8 cellular contexts compared by ENCODE assay signal in the genomic region with DNA sequence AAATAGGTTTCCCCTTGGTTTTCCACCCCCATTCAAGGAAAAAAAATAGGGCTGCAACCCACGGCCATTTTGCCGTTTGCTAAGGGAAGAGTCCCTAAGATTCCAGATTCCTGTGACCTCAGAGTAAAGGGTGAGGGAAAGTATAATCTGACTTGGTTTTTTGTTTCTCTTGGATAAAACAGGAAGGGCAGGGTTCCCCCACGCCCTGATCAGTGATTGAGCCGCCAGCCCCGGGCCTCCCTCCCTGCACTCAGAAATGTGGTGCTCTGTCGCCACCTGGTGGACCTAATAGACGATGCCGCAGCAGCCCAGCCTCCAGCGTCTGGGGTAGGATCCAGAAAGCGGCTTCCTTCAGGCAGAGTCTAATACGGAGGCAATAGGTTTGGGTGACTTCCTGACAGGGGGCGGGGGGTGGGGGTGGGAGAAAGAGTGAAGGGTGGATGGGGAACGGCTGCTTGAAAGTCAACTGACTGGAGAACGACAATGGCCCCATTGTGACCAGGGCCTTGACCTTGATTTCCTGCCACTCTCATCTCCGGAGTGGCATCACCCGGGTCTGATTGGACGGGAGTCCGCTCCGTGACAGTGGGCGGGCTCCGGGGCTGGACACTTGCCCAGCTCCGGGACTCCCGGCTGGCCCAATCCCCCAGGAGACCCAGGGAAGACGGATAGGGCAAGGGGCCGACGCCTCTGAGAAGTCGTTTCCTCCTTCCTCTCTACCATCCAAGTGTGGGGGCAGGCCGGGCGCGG. TPM values are rescaled to one million over a fixed set of nuclear protein-coding genes. Genes with fewer than 3 reads are reported as not detected.
DNase-seq lines count a peak whose midpoint lies in the region; ATAC-seq and TF ChIP-seq lines count a peak whose summit lies in the region.

No MANE protein-coding gene starts in this region.

- H3K4me3 Mint-ChIP-seq in activated T-helper 2 cell treated with anti-CD3 and anti-CD28 coated beads, Interferon-gamma antibody, Interleukin-2, Interleukin-4, amounts not matched to agents 10 μg/mL and 5 μg/mL and 100 μg/mL, durations not matched to agents 14 hours and 24 hours and 36 hours (ENCODE audit: low read depth) = peak overlapping the region; percentile 33

- TF ChIP-seq POLR2A in stomach (IDR thresholded peaks at IDR 0.05) = no peak

- intact Hi-C loops in activated T-helper 2 cell treated with anti-CD3 and anti-CD28 coated beads, Interferon-gamma antibody, Interleukin-2, Interleukin-4, amounts not matched to agents 10 μg/mL and 5 μg/mL and 100 μg/mL, durations not matched to agents 14 hours and 24 hours and 36 hours (cut with micrococcal nuclease) = loop anchor here (1.0 to 2.0 kb wide), 3 partner anchors 12 to 370 kb away; no protein-coding TSS in a partner anchor
- intact Hi-C loops in stomach (cut with DNase I; ENCODE audit: low total_unique reads) = no loop called here

- no peaks in the 10 kb centered on the region for H3K9me3 ChIP-seq in neuron (ENCODE audit: low read length)
- no peaks in the 10 kb centered on the region for H3K9me3 ChIP-seq in stomach

- H3K27ac ChIP-seq in stomach = peak overlapping the region; percentile 6 to 68 (median 29)

- H3K4me1 ChIP-seq in neuron (ENCODE audit: insufficient read depth, low read length) = peaks cover 12% of the 10 kb centered on the region
- peaks cover 14 to 35% (median 25%) of the 10 kb centered on the region in 4 donors for H3K4me1 ChIP-seq in stomach

- no peak for TF ChIP-seq EP300 in stomach (IDR thresholded peaks at IDR 0.05)

- H3K27me3 ChIP-seq in neuron (ENCODE audit: insufficient read depth, low read length) = peaks cover 13% of the 10 kb centered on the region
- H3K27me3 ChIP-seq in stomach = no peaks in the 10 kb centered on the region

- peak overlapping the region; percentile 77 for H2AFZ ChIP-seq in neuron (ENCODE audit: low read depth, low read length)

- no peaks in the 10 kb centered on the region for H3K36me3 ChIP-seq in neuron (ENCODE audit: insufficient read depth, low read length)
- no peaks in the 10 kb centered on the region for H3K36me3 ChIP-seq in stomach

- H3K4me3 ChIP-seq in foreskin fibroblast (ENCODE audit: low read depth in 1 of 2, low read length in 2 of 2) = peak overlapping the region; percentile 30 to 35
- H3K4me3 ChIP-seq in neuron (ENCODE audit: low read length) = peak overlapping the region; percentile 34
- peak overlapping the region; percentile 24 to 44 (median 36) for H3K4me3 ChIP-seq in stomach

- no peaks in the 10 kb centered on the region for H3K36me3 Mint-ChIP-seq in activated T-helper 2 cell treated with anti-CD3 and anti-CD28 coated beads, Interferon-gamma antibody, Interleukin-2, Interleukin-4, amounts not matched to agents 10 μg/mL and 5 μg/mL and 100 μg/mL, durations not matched to agents 14 hours and 24 hours and 36 hours (ENCODE audit: low read depth)

- no peak overlapping the region for H3K27ac Mint-ChIP-seq in activated T-helper 2 cell treated with anti-CD3 and anti-CD28 coated beads, Interferon-gamma antibody, Interleukin-2, Interleukin-4, amounts not matched to agents 10 μg/mL and 5 μg/mL and 100 μg/mL, durations not matched to agents 14 hours and 24 hours and 36 hours

- DNase-seq in DMS79 treated with DMSO at 0.1 percent for 48 hours (lab: John Stamatoyannopoulos, UW) (peak; percentile 50), KG1 (lab: John Stamatoyannopoulos, UW) (peak; percentile 34), RPMI8226 (peak; percentile 87), foreskin fibroblast (peak; percentile 64 to 93), stomach (peak; percentile 93)
- peak; percentile 77 for DNase-seq in activated T-helper 2 cell treated with anti-CD3 and anti-CD28 coated beads, Interferon-gamma antibody, Interleukin-2, Interleukin-4, amounts not matched to agents 10 μg/mL and 5 μg/mL and 100 μg/mL, durations not matched to agents 14 hours and 24 hours and 36 hours (ENCODE audit: low spot score)

- peak; percentile 94 for ATAC-seq in GM21786 (IDR thresholded peaks at IDR 0.05; ENCODE audit: unreplicated experiment)

- TF ChIP-seq CTCF in foreskin fibroblast (IDR thresholded peaks at IDR 0.05; ENCODE audit: low read depth, low read length) (peak; percentile 82), stomach (IDR thresholded peaks at IDR 0.05) (peak in 5 of 7 experiments; percentile 83 to 94 (median 89))

- no peaks in the 10 kb centered on the region for H3K9me3 Mint-ChIP-seq in activated T-helper 2 cell treated with anti-CD3 and anti-CD28 coated beads, Interferon-gamma antibody, Interleukin-2, Interleukin-4, amounts not matched to agents 10 μg/mL and 5 μg/mL and 100 μg/mL, durations not matched to agents 14 hours and 24 hours and 36 hours

- no peaks in the 10 kb centered on the region for H3K4me1 Mint-ChIP-seq in activated T-helper 2 cell treated with anti-CD3 and anti-CD28 coated beads, Interferon-gamma antibody, Interleukin-2, Interleukin-4, amounts not matched to agents 10 μg/mL and 5 μg/mL and 100 μg/mL, durations not matched to agents 14 hours and 24 hours and 36 hours (ENCODE audit: low read depth)

- peaks cover 4% of the 10 kb centered on the region for H3K27me3 Mint-ChIP-seq in activated T-helper 2 cell treated with anti-CD3 and anti-CD28 coated beads, Interferon-gamma antibody, Interleukin-2, Interleukin-4, amounts not matched to agents 10 μg/mL and 5 μg/mL and 100 μg/mL, durations not matched to agents 14 hours and 24 hours and 36 hours (ENCODE audit: low read depth)

- WGBS in stomach, 5 donors = 3 to 13% (median 10%) methylated on average over 23 to 30 of the region's 30 CpGs

RNA-seq across cellular contexts. Expression of a gene that starts 17.8 kb away (rescaled TPM):
- 9.2 and 11.3 TPM in 2 replicates for total RNA-seq in activated T-helper 2 cell treated with anti-CD3 and anti-CD28 coated beads, Interferon-gamma antibody, Interleukin-2, Interleukin-4, amounts not matched to agents 10 μg/mL and 5 μg/mL and 100 μg/mL, durations not matched to agents 14 hours and 24 hours and 36 hours
- total RNA-seq in stomach = 1,000 to 10,000 TPM in 1 of 5 donors, 100 to 1,000 TPM in 3, 10 to 100 TPM in 1; 23.2 to 1,029 (median 220) TPM
- 1,000 to 10,000 TPM in 2 of 3 donors, 100 to 1,000 TPM in 1; 378 to 3,028 (median 2,014) TPM for polyA plus RNA-seq in stomach

RNA-seq across cellular contexts. Expression of a gene that starts 31.5 kb away (rescaled TPM):
- 2.2 and 2.3 TPM in 2 replicates for total RNA-seq in activated T-helper 2 cell treated with anti-CD3 and anti-CD28 coated beads, Interferon-gamma antibody, Interleukin-2, Interleukin-4, amounts not matched to agents 10 μg/mL and 5 μg/mL and 100 μg/mL, durations not matched to agents 14 hours and 24 hours and 36 hours
- total RNA-seq in stomach = 10 to 100 TPM in 3 of 5 donors, 1 to 10 TPM in 2; 1.8 to 29.5 (median 14.3) TPM
- polyA plus RNA-seq in stomach = 1 to 10 TPM; 4.6 to 6.6 (median 6.1) TPM

RNA-seq across cellular contexts. Expression of a gene that starts 43.3 kb away (rescaled TPM):
- 10.8 and 11.0 TPM in 2 replicates for total RNA-seq in activated T-helper 2 cell treated with anti-CD3 and anti-CD28 coated beads, Interferon-gamma antibody, Interleukin-2, Interleukin-4, amounts not matched to agents 10 μg/mL and 5 μg/mL and 100 μg/mL, durations not matched to agents 14 hours and 24 hours and 36 hours
- total RNA-seq in stomach = 10 to 100 TPM; 12.5 to 30.8 (median 28.7) TPM
- 1 to 10 TPM; 3.3 to 4.8 (median 4.6) TPM for polyA plus RNA-seq in stomach

Comparison
In these comparisons a context has a peak if more than half of its experiments do, and no peak if none do; other contexts are left out.
1. Peak in every context shown above with its lines: DNase-seq, ATAC-seq, H3K4me3 ChIP-seq and H3K27ac ChIP-seq.
2. DNase-seq: peak in every context shown above with its lines; median percentile 93 in stomach; 87 in RPMI8226; 78 in foreskin fibroblast; 77 in activated T-helper 2 cell treated with anti-CD3 and anti-CD28 coated beads, Interferon-gamma antibody, Interleukin-2, Interleukin-4, amounts not matched to agents 10 μg/mL and 5 μg/mL and 100 μg/mL, durations not matched to agents 14 hours and 24 hours and 36 hours; 50 in DMS79 treated with DMSO at 0.1 percent for 48 hours; 34 in KG1.